In the genomic region with DNA sequence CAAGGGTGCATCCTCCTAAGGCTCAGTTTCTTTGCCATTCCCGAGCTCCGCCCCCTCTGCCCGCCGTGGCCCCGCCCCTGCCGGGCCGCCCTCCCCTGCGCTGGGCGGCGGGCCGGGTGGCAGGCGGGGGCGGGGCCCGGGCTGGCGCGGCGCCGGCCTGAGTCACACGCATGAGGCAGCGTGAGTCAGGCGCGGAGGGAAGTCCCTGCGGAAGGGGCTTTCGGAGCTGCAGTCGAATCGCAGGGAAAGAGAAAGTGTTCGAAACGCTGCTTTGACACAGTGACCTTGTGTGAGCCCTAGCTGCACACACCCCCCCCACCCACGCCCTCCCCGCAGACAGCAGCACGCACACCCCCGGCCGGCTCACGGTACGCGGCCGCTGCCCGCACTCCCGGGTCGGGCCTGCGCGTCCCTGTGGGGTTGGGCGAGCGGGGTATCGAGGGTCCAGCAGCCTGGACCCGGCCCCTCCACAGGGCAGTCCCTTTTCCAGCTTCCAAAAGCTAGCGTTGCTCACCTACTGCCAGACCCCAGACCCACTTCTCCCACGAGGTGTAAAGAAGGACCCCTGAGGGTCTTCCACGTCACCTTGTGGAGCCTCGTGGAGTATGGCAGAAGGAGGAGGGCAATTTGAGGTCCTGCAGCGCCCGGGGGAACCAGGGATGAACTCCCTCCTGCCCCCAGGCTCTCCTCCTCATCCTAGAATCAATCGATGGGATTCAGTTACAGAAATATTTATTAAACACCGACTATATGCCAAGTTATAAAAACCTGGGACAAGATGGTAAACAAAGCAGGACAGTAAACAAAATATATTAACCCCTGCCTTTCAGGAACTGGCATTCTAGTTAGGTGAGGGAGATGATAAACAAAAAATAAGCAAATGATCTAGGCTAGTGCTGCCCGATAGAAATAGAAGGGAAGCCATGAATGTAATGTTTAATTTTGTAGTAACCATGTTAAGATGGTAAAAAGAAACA, we compare ENCODE assay signal across 8 cellular contexts. TPM values are rescaled to one million over a fixed set of nuclear protein-coding genes. Genes with fewer than 3 reads are reported as not detected.
DNase-seq lines count a peak whose midpoint lies in the region; TF ChIP-seq lines count a peak whose summit lies in the region.

No MANE protein-coding gene starts in this region.

- H3F3A ChIP-seq in MM.1S (ENCODE audit: insufficient read depth, low read length) = no peaks in the 10 kb centered on the region

- H3K4me2 ChIP-seq in MM.1S (ENCODE audit: low read depth, low read length) = peak overlapping the region; percentile 98

- H3K27me3 Mint-ChIP-seq in activated naive CD4-positive, alpha-beta T cell treated with anti-CD3 and anti-CD28 coated beads, Interleukin-2, amount 10 ng/mL, durations not matched to agents 7 days and 5 days = peaks cover 11% of the 10 kb centered on the region

- TF ChIP-seq CTCF in MM.1S (IDR thresholded peaks at IDR 0.05; ENCODE audit: low read length) (no peak), suprapubic skin (IDR thresholded peaks at IDR 0.05) (no peak)

- H3K4me1 ChIP-seq in MM.1S (ENCODE audit: low read length) (peaks cover 12% of the 10 kb centered on the region), suprapubic skin (peaks cover 45% of the 10 kb centered on the region)

- WGBS in suprapubic skin = 2% methylated on average over 51 of the region's 55 CpGs

- no peaks in the 10 kb centered on the region for H4K20me1 ChIP-seq in MM.1S (ENCODE audit: insufficient read depth, low read length)

- CTCF ChIA-PET in activated naive CD4-positive, alpha-beta T cell treated with anti-CD3 and anti-CD28 coated beads, Interleukin-2, amount 10 ng/mL, durations not matched to agents 7 days and 5 days (lab: Charles Lee) = interaction anchor here (0.6 to 1.6 kb wide), 3 partner anchors 23 to 61 kb away, joined by 3 to 8 read pairs (median 5); no protein-coding TSS in a partner anchor

- peak overlapping the region; percentile 54 for H3K9ac ChIP-seq in MM.1S (ENCODE audit: low read length)

- H3K36me3 ChIP-seq in MM.1S (replicated peaks; ENCODE audit: insufficient read depth, low read length) (no peaks in the 10 kb centered on the region), suprapubic skin (no peaks in the 10 kb centered on the region)

- H3K4me1 Mint-ChIP-seq in activated naive CD4-positive, alpha-beta T cell treated with anti-CD3 and anti-CD28 coated beads, Interleukin-2, amount 10 ng/mL, durations not matched to agents 7 days and 5 days = peaks cover 39% of the 10 kb centered on the region

- H3K9me3 ChIP-seq in MM.1S (replicated peaks; ENCODE audit: insufficient read depth, low read length) = no peaks in the 10 kb centered on the region
- H3K9me3 ChIP-seq in suprapubic skin = no peaks in the 10 kb centered on the region

- peak overlapping the region; percentile 61 for H3K4me3 Mint-ChIP-seq in activated naive CD4-positive, alpha-beta T cell treated with anti-CD3 and anti-CD28 coated beads, Interleukin-2, amount 10 ng/mL, durations not matched to agents 7 days and 5 days

- H3K4me3 ChIP-seq in MM.1S (ENCODE audit: low read length) = peak overlapping the region; percentile 71
- H3K4me3 ChIP-seq in suprapubic skin = peak overlapping the region; percentile 64

- H3K27ac Mint-ChIP-seq in activated naive CD4-positive, alpha-beta T cell treated with anti-CD3 and anti-CD28 coated beads, Interleukin-2, amount 10 ng/mL, durations not matched to agents 7 days and 5 days = peak overlapping the region; percentile 78

- no peaks in the 10 kb centered on the region for H3K79me2 ChIP-seq in MM.1S (ENCODE audit: low read length)

- peak overlapping the region; percentile 41; the same call in 1 of the 2 replicates for H3K27ac ChIP-seq in MM.1S (ENCODE audit: low read length)
- peak overlapping the region; percentile 93 for H3K27ac ChIP-seq in suprapubic skin

- no peaks in the 10 kb centered on the region for H3K9me2 ChIP-seq in MM.1S (replicated peaks; ENCODE audit: insufficient read depth, low read length)

- peak; percentile 37 to 59 for TF ChIP-seq POLR2A in suprapubic skin (IDR thresholded peaks at IDR 0.05)

- no peaks in the 10 kb centered on the region for H3K36me3 Mint-ChIP-seq in activated naive CD4-positive, alpha-beta T cell treated with anti-CD3 and anti-CD28 coated beads, Interleukin-2, amount 10 ng/mL, durations not matched to agents 7 days and 5 days

- peak; percentile 95 for DNase-seq in GDM1 (lab: John Stamatoyannopoulos, UW)
- peak; percentile 93 for DNase-seq in HCEC 1CT
- peak; percentile 94 for DNase-seq in MM.1S
- DNase-seq in SK-MEL-5 (ENCODE audit: low read depth, low spot score) = peak; percentile 94
- peak; percentile 95 for DNase-seq in activated naive CD4-positive, alpha-beta T cell treated with anti-CD3 and anti-CD28 coated beads, Interleukin-2, amount 10 ng/mL, durations not matched to agents 7 days and 5 days
- peak; percentile 97 for DNase-seq in germinal center (ENCODE audit: low spot score)
- peak; percentile 17 to 96 (median 84) for DNase-seq in nucleus accumbens (lab: John Stamatoyannopoulos, UW)
- peak; percentile 94 for DNase-seq in suprapubic skin (ENCODE audit: low spot score in 2 of 2)

- H3K27me3 ChIP-seq in MM.1S (replicated peaks; ENCODE audit: insufficient read depth, low read length) (no peaks in the 10 kb centered on the region), suprapubic skin (no peaks in the 10 kb centered on the region)

- no peaks in the 10 kb centered on the region for H3K9me3 Mint-ChIP-seq in activated naive CD4-positive, alpha-beta T cell treated with anti-CD3 and anti-CD28 coated beads, Interleukin-2, amount 10 ng/mL, durations not matched to agents 7 days and 5 days

- H2AFZ ChIP-seq in MM.1S (ENCODE audit: low read length) = peak overlapping the region; percentile 95

- in situ Hi-C loops in SK-MEL-5 (cut with HindIII; ENCODE audit: low pct_unique_long_range_greater_than_20kb, low sequenced_read_pairs) = no loop called here

- no peak for TF ChIP-seq EP300 in suprapubic skin (IDR thresholded peaks at IDR 0.05)

RNA-seq across cellular contexts. Expression of a gene that starts 12.4 kb away (rescaled TPM):
- total RNA-seq in SK-MEL-5 (2014; rRNA removed; shearing (Covaris generic)) = 129 and 131 TPM in 2 replicates
- 247 and 259 TPM in 2 replicates for polyA plus RNA-seq in SK-MEL-5 (2015; cell fraction: cytosol; rRNA removed)
- 74.9 and 91.1 TPM in 2 replicates for polyA plus RNA-seq in SK-MEL-5 (2015; cell fraction: nucleus; rRNA removed)
- total RNA-seq in suprapubic skin = 100 to 1,000 TPM in 3 of 4 donors, 10 to 100 TPM in 1; 93.3 to 127 (median 111) TPM

RNA-seq across cellular contexts. Expression of a gene that starts 24.6 kb away (rescaled TPM):
- 63.5 and 66.6 TPM in 2 replicates for total RNA-seq in SK-MEL-5 (2014; rRNA removed; shearing (Covaris generic))
- polyA plus RNA-seq in SK-MEL-5 (2015; cell fraction: cytosol; rRNA removed) = 79.0 TPM in 2 replicates
- 60.7 and 67.5 TPM in 2 replicates for polyA plus RNA-seq in SK-MEL-5 (2015; cell fraction: nucleus; rRNA removed)
- 10 to 100 TPM; 45.2 to 58.8 (median 51.2) TPM for total RNA-seq in suprapubic skin

Comparison
In these comparisons a context has a peak if more than half of its experiments do, and no peak if none do; other contexts are left out.
1. Peak in every context shown above with its lines: DNase-seq, H3K4me3 ChIP-seq and H3K27ac ChIP-seq.